In genomic region chr4:36322921-36323354, GRCh38 we compare ENCODE assay signal across 1 cellular context.
TF ChIP-seq lines count a peak whose summit lies in the region.

No MANE protein-coding gene starts in this region.

TF ChIP-seq in GM12878, 131 proteins besides CTCF, POLR2A, EP300 and RAD21 (continued from another document and continues in another):
- TF ChIP-seq NR2C1 (IDR thresholded peaks at IDR 0.05) = no peak
- no peak for TF ChIP-seq EGR1 (IDR thresholded peaks at IDR 0.05; ENCODE audit: borderline replicate concordance in 1 of 2, low read depth in 2 of 2, low read length in 2 of 2)
- peak; percentile 52 for TF ChIP-seq SKIL (IDR thresholded peaks at IDR 0.05; ENCODE audit: low read depth, poor library complexity, severe bottlenecking)
- TF ChIP-seq ZNF687 (IDR thresholded peaks at IDR 0.05) = peak; percentile 60; the same call in 1 of the 2 replicates
- peak in 1 of 2 experiments; percentile 62; a peak in 1 of 4 replicates for TF ChIP-seq ETV6 (conservative IDR thresholded peaks at IDR 0.05 in 1 of 2, IDR thresholded peaks at IDR 0.05 in 1 of 2; ENCODE audit: borderline replicate concordance in 1 of 2, low read depth in 1 of 2)
- TF ChIP-seq IRF5 (IDR thresholded peaks at IDR 0.05; ENCODE audit: borderline replicate concordance) = no peak
- TF ChIP-seq BACH1 (IDR thresholded peaks at IDR 0.05; ENCODE audit: borderline replicate concordance) = no peak
- TF ChIP-seq TAF1 (IDR thresholded peaks at IDR 0.05; ENCODE audit: borderline replicate concordance, low read depth, low read length) = 0 out of 2 replicates have a peak, but pooled peaks have one; percentile 16
- no peak for TF ChIP-seq PBX3 (IDR thresholded peaks at IDR 0.05; ENCODE audit: insufficient replicate concordance, low read depth, low read length)
- no peak for TF ChIP-seq NFYA (IDR thresholded peaks at IDR 0.05; ENCODE audit: borderline replicate concordance, low read depth, low read length)
- peak; percentile 17; the same call in 1 of the 2 replicates for TF ChIP-seq SMC3 (IDR thresholded peaks at IDR 0.05; ENCODE audit: borderline replicate concordance, low read length)
- no peak for TF ChIP-seq MAX (IDR thresholded peaks at IDR 0.05; ENCODE audit: low read depth, low read length)
- no peak for TF ChIP-seq NBN (IDR thresholded peaks at IDR 0.05)
- TF ChIP-seq SRF (IDR thresholded peaks at IDR 0.05; ENCODE audit: low read depth in 2 of 2, low read length in 2 of 2) = no peak
- TF ChIP-seq YBX1 (IDR thresholded peaks at IDR 0.05) = no peak
- peak; percentile 63; the same call in 1 of the 2 replicates for TF ChIP-seq ZNF384 (IDR thresholded peaks at IDR 0.05; ENCODE audit: borderline replicate concordance, low read depth, low read length)
- TF ChIP-seq RAD51 (IDR thresholded peaks at IDR 0.05) = peak; percentile 64
- peak; percentile 51; the same call in 1 of the 2 replicates for TF ChIP-seq CBFB (IDR thresholded peaks at IDR 0.05; ENCODE audit: low read depth)
- no peak for TF ChIP-seq SUZ12 (IDR thresholded peaks at IDR 0.05; ENCODE audit: unreplicated experiment)
- TF ChIP-seq MYC (IDR thresholded peaks at IDR 0.05; ENCODE audit: insufficient read depth, insufficient read length, insufficient replicate concordance, low read length, severe bottlenecking) = no peak
- TF ChIP-seq KDM1A (IDR thresholded peaks at IDR 0.05; ENCODE audit: borderline replicate concordance) = no peak
- TF ChIP-seq ATF2 (IDR thresholded peaks at IDR 0.05; ENCODE audit: low read length) = peak; percentile 84
- TF ChIP-seq CBX5 (IDR thresholded peaks at IDR 0.05; ENCODE audit: low read depth) = 0 out of 2 replicates have a peak, but pooled peaks have one; percentile 22
- no peak for TF ChIP-seq POLR2AphosphoS2 (IDR thresholded peaks at IDR 0.05; ENCODE audit: low read depth, low read length)
- peak; percentile 72; the same call in 1 of the 2 replicates for TF ChIP-seq ZNF24 (IDR thresholded peaks at IDR 0.05)
- no peak for TF ChIP-seq NKRF (conservative IDR thresholded peaks at IDR 0.05)
- no peak for TF ChIP-seq E4F1 (IDR thresholded peaks at IDR 0.05; ENCODE audit: borderline replicate concordance, partially characterized antibody)
- TF ChIP-seq IRF4 (IDR thresholded peaks at IDR 0.05; ENCODE audit: low read depth, low read length) = no peak
- TF ChIP-seq HDAC6 (IDR thresholded peaks at IDR 0.05; ENCODE audit: unreplicated experiment) = no peak
- TF ChIP-seq CREM (IDR thresholded peaks at IDR 0.05; ENCODE audit: low read depth) = peak; percentile 80; the same call in 1 of the 2 replicates
- TF ChIP-seq ZNF207 (IDR thresholded peaks at IDR 0.05; ENCODE audit: borderline replicate concordance) = no peak
- peak; percentile 84; the same call in 1 of the 2 replicates for TF ChIP-seq TCF7 (IDR thresholded peaks at IDR 0.05; ENCODE audit: borderline replicate concordance)
- TF ChIP-seq HDGF (IDR thresholded peaks at IDR 0.05) = no peak
- no peak for TF ChIP-seq RB1 (IDR thresholded peaks at IDR 0.05; ENCODE audit: borderline replicate concordance)
- TF ChIP-seq ZBTB4 (CRISPR knock-in tag; IDR thresholded peaks at IDR 0.05) = no peak
- peak; percentile 84 for TF ChIP-seq RUNX3 (IDR thresholded peaks at IDR 0.05; ENCODE audit: low read length)
- TF ChIP-seq ESRRA (IDR thresholded peaks at IDR 0.05; ENCODE audit: low read length) = no peak
- peak; percentile 56 for TF ChIP-seq TBL1XR1 (IDR thresholded peaks at IDR 0.05; ENCODE audit: low read depth, low read length)
